ENCODE assay signal across 1 cellular context in the genomic region with DNA sequence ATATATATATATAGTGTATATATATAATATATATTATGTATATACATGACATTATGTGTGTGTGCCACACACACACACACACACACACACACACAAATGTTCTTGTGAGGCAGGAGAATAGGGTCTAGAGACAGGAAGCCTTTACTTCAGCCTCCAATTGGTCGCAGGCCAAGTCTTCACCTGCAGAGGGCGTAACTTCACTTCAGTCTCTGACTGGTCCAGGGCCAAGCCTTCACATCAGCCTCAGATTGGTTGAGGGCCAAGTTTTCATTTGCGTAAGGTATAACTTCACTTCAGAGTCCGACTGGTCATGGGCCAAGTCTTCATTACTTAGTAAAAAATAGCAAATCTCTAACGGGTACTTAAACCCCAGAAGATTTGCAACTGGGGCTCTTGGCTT.
TF ChIP-seq lines count a peak whose summit lies in the region.

No MANE protein-coding gene starts in this region.

TF ChIP-seq in GM23338, 12 proteins besides CTCF, POLR2A, EP300 and RAD21:
- TF ChIP-seq ZNF462 (CRISPR knock-in tag; IDR thresholded peaks at IDR 0.05) (no peak), CREB1 (CRISPR knock-in tag; IDR thresholded peaks at IDR 0.05; ENCODE audit: low read depth) (no peak)
